ENCODE assay signal across 2 cellular contexts in the genomic region with DNA sequence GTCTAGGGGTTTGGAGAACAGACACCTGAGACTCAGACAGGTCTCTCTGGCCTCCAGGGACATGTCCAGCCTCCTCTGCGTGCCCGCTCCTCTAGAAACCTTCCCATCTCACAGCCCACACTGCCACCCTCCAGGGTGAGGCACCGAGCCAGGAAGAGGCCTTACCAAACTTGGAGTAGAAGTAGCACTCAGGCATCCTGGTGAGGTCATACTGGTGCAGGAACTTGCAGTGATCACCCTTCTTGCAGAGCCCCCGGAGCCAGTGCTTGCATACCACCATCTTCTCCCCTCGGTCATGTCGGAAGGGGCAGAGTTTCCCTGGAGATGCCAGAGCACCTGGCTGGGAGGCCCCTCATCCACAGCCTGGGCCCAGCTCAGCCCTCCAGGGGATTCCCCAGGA.
A peak's percentile ranks its signal among the peaks of the same experiment; 100 is the strongest.
TF ChIP-seq lines count a peak whose summit lies in the region.

No MANE protein-coding gene starts in this region.

TF ChIP-seq in HEK293, 187 proteins besides CTCF, POLR2A, EP300 and RAD21:
- TF ChIP-seq GLIS1 (tag by site-specific recombination; IDR thresholded peaks at IDR 0.05) (peak; percentile 51), ZNF571 (tag by site-specific recombination; IDR thresholded peaks at IDR 0.05) (no peak), ZNF658 (tag by site-specific recombination; IDR thresholded peaks at IDR 0.05) (no peak)

TF ChIP-seq in HepG2, 621 proteins besides CTCF, POLR2A, EP300 and RAD21:
- TF ChIP-seq STAG1 (CRISPR knock-in tag; IDR thresholded peaks at IDR 0.05) (0 out of 2 replicates have a peak, but pooled peaks have one; percentile 1), RFX5 (IDR thresholded peaks at IDR 0.05; ENCODE audit: low read depth, low read length) (no peak), XRCC5 (optimal IDR thresholded peaks at IDR 0.05; ENCODE audit: low read length) (no peak)
- TF ChIP-seq, protein P1, sequence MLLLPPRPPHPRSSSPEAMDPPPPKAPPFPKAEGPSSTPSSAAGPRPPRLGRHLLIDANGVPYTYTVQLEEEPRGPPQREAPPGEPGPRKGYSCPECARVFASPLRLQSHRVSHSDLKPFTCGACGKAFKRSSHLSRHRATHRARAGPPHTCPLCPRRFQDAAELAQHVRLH (CRISPR knock-in tag; IDR thresholded peaks at IDR 0.05; ENCODE audit: borderline replicate concordance, low read depth), result no peak
